In the genomic region with DNA sequence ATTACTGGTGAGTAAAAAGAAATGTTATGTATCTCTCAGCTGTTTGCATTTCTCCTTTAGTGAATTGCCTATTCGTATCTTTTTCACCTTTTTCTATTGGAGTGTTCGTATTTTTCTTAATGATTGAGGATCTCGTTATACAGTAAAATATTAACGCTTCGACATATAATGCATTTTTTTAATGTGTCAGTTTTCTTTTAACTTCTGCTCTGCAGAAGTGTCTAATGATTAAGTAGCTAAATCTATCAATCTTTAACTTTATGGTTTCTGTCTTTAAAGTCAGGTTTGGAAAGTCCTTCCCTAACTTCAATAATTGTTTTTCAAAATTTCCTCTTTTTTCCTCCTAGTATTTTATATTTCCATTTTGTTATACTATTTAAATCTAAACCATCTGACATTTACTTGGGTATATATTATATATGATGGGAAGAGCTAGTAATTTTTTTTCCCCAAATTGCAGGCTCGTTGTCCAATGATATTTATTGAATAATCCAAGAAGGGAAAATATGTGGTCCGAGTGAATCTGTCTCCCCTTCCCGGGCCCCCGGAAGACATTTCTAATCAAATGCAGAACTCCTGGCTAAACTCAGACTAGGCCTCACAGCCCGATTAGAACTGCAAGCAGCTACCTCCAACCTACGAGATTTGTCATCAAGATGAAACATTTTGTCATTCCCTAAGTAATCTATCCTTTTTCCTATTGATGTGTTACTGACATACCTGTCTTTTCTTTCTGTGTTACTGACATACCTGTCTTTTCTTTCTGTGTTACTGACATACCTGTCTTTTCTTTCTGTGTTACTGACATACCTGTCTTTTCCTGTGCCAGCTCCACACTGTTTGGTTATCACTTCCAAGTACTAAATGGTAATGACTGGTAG, we compare ENCODE assay signal across 1 cellular context.
TF ChIP-seq lines count a peak whose summit lies in the region.

No MANE protein-coding gene starts in this region.

TF ChIP-seq in SK-N-SH, 30 proteins besides CTCF, POLR2A, EP300 and RAD21 (continued from another document):
- TF ChIP-seq, protein P1, sequence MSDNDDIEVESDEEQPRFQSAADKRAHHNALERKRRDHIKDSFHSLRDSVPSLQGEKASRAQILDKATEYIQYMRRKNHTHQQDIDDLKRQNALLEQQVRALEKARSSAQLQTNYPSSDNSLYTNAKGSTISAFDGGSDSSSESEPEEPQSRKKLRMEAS (IDR thresholded peaks at IDR 0.05; ENCODE audit: low read depth): no peak
- no peak for TF ChIP-seq EZH2phosphoT487 (IDR thresholded peaks at IDR 0.05; ENCODE audit: borderline replicate concordance, low read depth)
TF ChIP-seq in SK-N-SH: peak in this region for 0.
